ENCODE assay signal across 12 cellular contexts in the genomic region with DNA sequence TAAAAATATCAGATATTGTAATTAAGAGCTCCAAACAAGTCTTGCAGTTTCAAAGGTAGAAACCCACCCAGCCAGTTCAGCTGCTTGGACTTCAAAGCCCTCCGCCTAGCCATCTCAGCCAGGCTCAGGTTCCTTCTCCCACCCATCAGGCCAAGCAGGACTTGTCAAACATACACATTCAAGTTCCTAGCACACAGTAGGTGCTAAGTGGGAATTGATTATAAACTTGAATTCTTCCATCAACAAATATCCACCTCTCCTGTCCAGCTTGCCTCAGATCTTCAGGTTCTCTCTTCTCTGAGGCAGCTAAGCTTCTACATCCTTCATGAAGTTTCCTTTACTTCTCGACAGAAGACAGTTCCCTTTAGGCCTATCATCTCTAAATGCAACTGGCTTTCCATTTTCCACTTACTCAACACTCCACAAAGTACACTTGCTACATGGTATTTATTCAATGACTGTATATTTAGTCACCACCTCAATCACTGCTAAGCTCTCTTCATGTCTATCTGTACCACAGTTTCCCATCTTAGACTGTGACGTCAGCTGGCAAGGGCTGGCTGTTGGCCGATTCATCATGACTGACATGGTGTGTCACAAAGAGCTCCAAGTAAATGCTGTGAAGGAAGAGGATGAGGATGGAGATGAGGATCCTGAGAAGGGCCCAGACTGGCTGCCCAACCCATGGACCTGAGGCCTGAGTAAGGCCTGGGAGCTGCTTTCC. TPM values are rescaled to one million over a fixed set of nuclear protein-coding genes. Genes with fewer than 3 reads are reported as not detected.
DNase-seq lines count a peak whose midpoint lies in the region; ATAC-seq and TF ChIP-seq lines count a peak whose summit lies in the region.
"Had no signal": no experiment of that assay in that cellular context is flagged by ENCODE, and none has a peak within 500 bp of the region (broad histone marks: within the 10 kb centered on the region; RNA-seq: fewer than 3 reads in every experiment).

No MANE protein-coding gene starts in this region.

- H3K36me3 ChIP-seq in right atrium auricular region = peaks cover 49% of the 10 kb centered on the region

- intact Hi-C loops in left cardiac atrium (cut with DNase I) = no loop called here

- H3K27ac ChIP-seq in right atrium auricular region = no peak overlapping the region

- no peak for TF ChIP-seq CTCF in right atrium auricular region (IDR thresholded peaks at IDR 0.05)

- no peaks in the 10 kb centered on the region for H3K9me3 ChIP-seq in right atrium auricular region

- H3K4me3 ChIP-seq in right atrium auricular region = no peak overlapping the region

- H3K4me1 ChIP-seq in right atrium auricular region = peaks cover 0 to 15% of the 10 kb centered on the region in 2 donors

- no peaks in the 10 kb centered on the region for H3K27me3 ChIP-seq in right atrium auricular region

- DNase-seq in left cardiac atrium (peak; percentile 34), right atrium auricular region (ENCODE audit: low spot score) (no peak), RKO (ENCODE audit: low spot score) (peak; percentile 96), fibroblast of gingiva (ENCODE audit: low read depth) (peak; percentile 44), stromal cell of bone marrow (ENCODE audit: low read depth) (peak; percentile 96), NCI-H345 (lab: John Stamatoyannopoulos, UW) (no peak)
- DNase-seq: C1 segment of cervical spinal cord, glutamatergic neuron, NCI-H1105 treated with DMSO at 0.1 percent for 48 hours had no signal

- ATAC-seq in left cardiac atrium (peak in 1 of 2 donors; percentile 46), GM21528 (IDR thresholded peaks at IDR 0.05; ENCODE audit: low FRiP score, unreplicated experiment) (no peak), GM18907 (IDR thresholded peaks at IDR 0.05; ENCODE audit: unreplicated experiment) (no peak)
- ATAC-seq: sciatic nerve had no signal

RNA-seq across cellular contexts. Expression of a gene that starts 13.3 kb away (rescaled TPM):
- total RNA-seq in left cardiac atrium = 10 to 100 TPM; 11.3 TPM
- total RNA-seq in right atrium auricular region = 10 to 100 TPM in 1 of 2 donors, 1 to 10 TPM in 1; 9.0 to 11.2 TPM

RNA-seq across cellular contexts. Expression of a gene that starts 44.0 kb away (rescaled TPM):
- 10 to 100 TPM; 60.1 to 60.3 TPM for total RNA-seq in left cardiac atrium
- 10 to 100 TPM; 25.0 to 59.3 TPM for total RNA-seq in right atrium auricular region

Comparison
In these comparisons a context has a peak if more than half of its experiments do, and no peak if none do; other contexts are left out.
1. DNase-seq: peak in left cardiac atrium (single experiment), RKO (single experiment), fibroblast of gingiva (single experiment) and stromal cell of bone marrow (single experiment); none in right atrium auricular region (single experiment) and NCI-H345 (single experiment).